Comparison of ENCODE assay signal across 17 cellular contexts in genomic region chr4:48766393-48766792, GRCh38. TPM values are rescaled to one million over a fixed set of nuclear protein-coding genes. Genes with fewer than 3 reads are reported as not detected.
A peak's percentile ranks its signal among the peaks of the same experiment; 100 is the strongest.
DNase-seq lines count a peak whose midpoint lies in the region; ATAC-seq and TF ChIP-seq lines count a peak whose summit lies in the region.
"Had no signal": no experiment of that assay in that cellular context is flagged by ENCODE, and none has a peak within 500 bp of the region (broad histone marks: within the 10 kb centered on the region; RNA-seq: fewer than 3 reads in every experiment).

No MANE protein-coding gene starts in this region.

- CTCF ChIA-PET in activated CD8-positive, alpha-beta T cell treated with anti-CD3 and anti-CD28 coated beads for 36 hours (lab: Charles Lee), result no interaction called here
- CTCF ChIA-PET in activated CD8-positive, alpha-beta T cell treated with anti-CD3 and anti-CD28 coated beads, Interleukin-2, amount 10 ng/mL, durations not matched to agents 7 days and 5 days (lab: Charles Lee), result no interaction called here

- H3K4me2 ChIP-seq in GM23338 (no peak overlapping the region), smooth muscle cell (no peak overlapping the region)
- H3K4me2 ChIP-seq: A549 had no signal

- H3K9me2 ChIP-seq in GM23338 (ENCODE audit: insufficient read depth), result no peaks in the 10 kb centered on the region

- WGBS in smooth muscle cell (ENCODE audit: low lambda C conversion rate), result 100% methylated on average over 1 of the region's 1 CpG

- peak; percentile 58 for ATAC-seq in activated CD8-positive, alpha-beta T cell treated with anti-CD3 and anti-CD28 coated beads for 36 hours
- ATAC-seq in activated CD8-positive, alpha-beta T cell treated with anti-CD3 and anti-CD28 coated beads, Interleukin-2, amount 10 ng/mL, durations not matched to agents 7 days and 5 days, result no peak
- peak; percentile 66 for ATAC-seq in GM21360 (IDR thresholded peaks at IDR 0.05; ENCODE audit: unreplicated experiment)
- peak; percentile 44 for ATAC-seq in HG03354 (IDR thresholded peaks at IDR 0.05; ENCODE audit: poor library complexity, severe bottlenecking, unreplicated experiment)
- ATAC-seq in stimulated activated effector memory CD8-positive, alpha-beta T cell treated with anti-CD3 and anti-CD28 coated beads, Interleukin-12 subunit alpha, Interleukin-12 subunit beta, amount 100 ng/mL, for 72 hours, result peak; percentile 74
- no peak for ATAC-seq in GM23338
- ATAC-seq: A549 had no signal

- no peak overlapping the region for H3K4me3 Mint-ChIP-seq in activated CD8-positive, alpha-beta T cell treated with anti-CD3 and anti-CD28 coated beads for 36 hours
- H3K4me3 Mint-ChIP-seq in activated CD8-positive, alpha-beta T cell treated with anti-CD3 and anti-CD28 coated beads, Interleukin-2, amount 10 ng/mL, durations not matched to agents 7 days and 5 days, result no peak overlapping the region
- no peak overlapping the region for H3K4me3 Mint-ChIP-seq in stimulated activated effector memory CD8-positive, alpha-beta T cell treated with anti-CD3 and anti-CD28 coated beads, Interleukin-12 subunit alpha, Interleukin-12 subunit beta, amount 100 ng/mL, for 72 hours
- no peak overlapping the region for H3K4me3 Mint-ChIP-seq in GM23338

- TF ChIP-seq CTCF in activated CD8-positive, alpha-beta T cell treated with anti-CD3 and anti-CD28 coated beads for 36 hours (IDR thresholded peaks at IDR 0.05), result no peak
- TF ChIP-seq CTCF in GM23338 (conservative IDR thresholded peaks at IDR 0.05; ENCODE audit: low read depth in 2 of 2), result no peak
- TF ChIP-seq CTCF in smooth muscle cell (IDR thresholded peaks at IDR 0.05; ENCODE audit: borderline replicate concordance, insufficient read depth, poor library complexity, severe bottlenecking), result no peak

- POLR2A ChIA-PET in activated CD8-positive, alpha-beta T cell treated with anti-CD3 and anti-CD28 coated beads for 36 hours (lab: Charles Lee), result interaction anchor here (1.1 kb wide), 1 partner anchor 9 kb away, joined by 3 read pairs; no protein-coding TSS in a partner anchor
- POLR2A ChIA-PET in activated CD8-positive, alpha-beta T cell treated with anti-CD3 and anti-CD28 coated beads, Interleukin-2, amount 10 ng/mL, durations not matched to agents 7 days and 5 days (lab: Charles Lee), result no interaction called here

- DNase-seq in activated CD8-positive, alpha-beta T cell treated with anti-CD3 and anti-CD28 coated beads for 36 hours, result peak; percentile 35
- DNase-seq in activated CD8-positive, alpha-beta T cell treated with anti-CD3 and anti-CD28 coated beads, Interleukin-2, amount 10 ng/mL, durations not matched to agents 7 days and 5 days, result no peak
- DNase-seq in stimulated activated effector memory CD8-positive, alpha-beta T cell treated with anti-CD3 and anti-CD28 coated beads, Interleukin-12 subunit alpha, Interleukin-12 subunit beta, amount 100 ng/mL, for 72 hours (ENCODE audit: low spot score in 2 of 2), result no peak
- DNase-seq in NCI-H1048 (lab: John Stamatoyannopoulos, UW) (no peak), GM23338 (ENCODE audit: low spot score) (no peak), smooth muscle cell (lab: John Stamatoyannopoulos, UW; ENCODE audit: unreplicated experiment) (no peak)
- DNase-seq: activated naive CD4-positive, alpha-beta T cell; caudate nucleus; DMS 273 treated with DMSO at 0.1 percent for 48 hours; islet precursor cell; MG63; midbrain; NCI-H2227 treated with DMSO at 0.1 percent for 48 hours; trophoblast cell had no signal

- H3K27ac ChIP-seq in GM23338 (ENCODE audit: low read depth) (no peak overlapping the region), smooth muscle cell (ENCODE audit: low read depth) (no peak overlapping the region)
- H3K27ac ChIP-seq: A549 had no signal

- peaks cover 100% of the 10 kb centered on the region for H3K79me2 ChIP-seq in GM23338 (replicated peaks; ENCODE audit: insufficient read depth)
- H3K79me2 ChIP-seq in smooth muscle cell (ENCODE audit: low read depth), result peaks cover 100% of the 10 kb centered on the region

- H3K4me1 ChIP-seq in GM23338 (ENCODE audit: insufficient read depth) (peaks cover 8% of the 10 kb centered on the region; the same call in 1 of the 2 replicates), smooth muscle cell (ENCODE audit: low read depth) (no peaks in the 10 kb centered on the region)
- H3K4me1 ChIP-seq: A549 had no signal

- no peak overlapping the region for H3K9ac ChIP-seq in smooth muscle cell (ENCODE audit: low read depth)

- peaks cover 13% of the 10 kb centered on the region for H3K36me3 Mint-ChIP-seq in activated CD8-positive, alpha-beta T cell treated with anti-CD3 and anti-CD28 coated beads for 36 hours (ENCODE audit: low read depth)
- peaks cover 40% of the 10 kb centered on the region for H3K36me3 Mint-ChIP-seq in activated CD8-positive, alpha-beta T cell treated with anti-CD3 and anti-CD28 coated beads, Interleukin-2, amount 10 ng/mL, durations not matched to agents 7 days and 5 days (ENCODE audit: low read depth)
- H3K36me3 Mint-ChIP-seq in stimulated activated effector memory CD8-positive, alpha-beta T cell treated with anti-CD3 and anti-CD28 coated beads, Interleukin-12 subunit alpha, Interleukin-12 subunit beta, amount 100 ng/mL, for 72 hours, result no peaks in the 10 kb centered on the region
- H3K36me3 Mint-ChIP-seq in GM23338 (ENCODE audit: low read depth), result peaks cover 3% of the 10 kb centered on the region; the same call in 1 of the 3 replicates

- H2AFZ ChIP-seq in GM23338 (no peak overlapping the region), smooth muscle cell (ENCODE audit: low read depth) (no peak overlapping the region)

- no peaks in the 10 kb centered on the region for H3K36me3 ChIP-seq in GM23338 (ENCODE audit: insufficient read depth)
- H3K36me3 ChIP-seq in smooth muscle cell (ENCODE audit: low read depth), result no peaks in the 10 kb centered on the region
- H3K36me3 ChIP-seq: MG63 had no signal

- no peaks in the 10 kb centered on the region for H3K9me3 ChIP-seq in smooth muscle cell (replicated peaks; ENCODE audit: low read depth)
- H3K9me3 ChIP-seq: A549, MG63 had no signal

- peaks cover 62% of the 10 kb centered on the region for H3K4me1 Mint-ChIP-seq in activated CD8-positive, alpha-beta T cell treated with anti-CD3 and anti-CD28 coated beads for 36 hours (ENCODE audit: low read depth)
- peaks cover 24% of the 10 kb centered on the region for H3K4me1 Mint-ChIP-seq in activated CD8-positive, alpha-beta T cell treated with anti-CD3 and anti-CD28 coated beads, Interleukin-2, amount 10 ng/mL, durations not matched to agents 7 days and 5 days (ENCODE audit: low read depth)
- peaks cover 66% of the 10 kb centered on the region for H3K4me1 Mint-ChIP-seq in stimulated activated effector memory CD8-positive, alpha-beta T cell treated with anti-CD3 and anti-CD28 coated beads, Interleukin-12 subunit alpha, Interleukin-12 subunit beta, amount 100 ng/mL, for 72 hours
- peaks cover 13% of the 10 kb centered on the region for H3K4me1 Mint-ChIP-seq in GM23338

- peaks cover 5% of the 10 kb centered on the region for H3K9me3 Mint-ChIP-seq in activated CD8-positive, alpha-beta T cell treated with anti-CD3 and anti-CD28 coated beads for 36 hours
- peaks cover 2% of the 10 kb centered on the region for H3K9me3 Mint-ChIP-seq in activated CD8-positive, alpha-beta T cell treated with anti-CD3 and anti-CD28 coated beads, Interleukin-2, amount 10 ng/mL, durations not matched to agents 7 days and 5 days (ENCODE audit: insufficient read depth)
- H3K9me3 Mint-ChIP-seq in stimulated activated effector memory CD8-positive, alpha-beta T cell treated with anti-CD3 and anti-CD28 coated beads, Interleukin-12 subunit alpha, Interleukin-12 subunit beta, amount 100 ng/mL, for 72 hours, result peaks cover 2% of the 10 kb centered on the region
- H3K9me3 Mint-ChIP-seq in GM23338, result no peaks in the 10 kb centered on the region; the same call in 2 of the 3 replicates

- no peaks in the 10 kb centered on the region for H3F3A ChIP-seq in GM23338 (replicated peaks; ENCODE audit: low read depth)
- H3F3A ChIP-seq in smooth muscle cell (ENCODE audit: low read depth), result no peaks in the 10 kb centered on the region

- H3K27me3 ChIP-seq in GM23338 (ENCODE audit: insufficient read depth), result no peaks in the 10 kb centered on the region
- no peaks in the 10 kb centered on the region for H3K27me3 ChIP-seq in smooth muscle cell (ENCODE audit: low read depth)
- H3K27me3 ChIP-seq: MG63 had no signal

- intact Hi-C loops in activated CD8-positive, alpha-beta T cell treated with anti-CD3 and anti-CD28 coated beads for 36 hours (cut with micrococcal nuclease), result no loop called here

- no peaks in the 10 kb centered on the region for H3K27me3 Mint-ChIP-seq in activated CD8-positive, alpha-beta T cell treated with anti-CD3 and anti-CD28 coated beads for 36 hours
- H3K27me3 Mint-ChIP-seq in activated CD8-positive, alpha-beta T cell treated with anti-CD3 and anti-CD28 coated beads, Interleukin-2, amount 10 ng/mL, durations not matched to agents 7 days and 5 days (ENCODE audit: low read depth), result no peaks in the 10 kb centered on the region
- H3K27me3 Mint-ChIP-seq in GM23338 (ENCODE audit: insufficient read depth, low read depth, poor library complexity), result peaks cover 5% of the 10 kb centered on the region

- no peak overlapping the region for H3K27ac Mint-ChIP-seq in activated CD8-positive, alpha-beta T cell treated with anti-CD3 and anti-CD28 coated beads for 36 hours
- no peak overlapping the region for H3K27ac Mint-ChIP-seq in activated CD8-positive, alpha-beta T cell treated with anti-CD3 and anti-CD28 coated beads, Interleukin-2, amount 10 ng/mL, durations not matched to agents 7 days and 5 days
- H3K27ac Mint-ChIP-seq in stimulated activated effector memory CD8-positive, alpha-beta T cell treated with anti-CD3 and anti-CD28 coated beads, Interleukin-12 subunit alpha, Interleukin-12 subunit beta, amount 100 ng/mL, for 72 hours, result no peak overlapping the region
- H3K27ac Mint-ChIP-seq in GM23338, result no peak overlapping the region

- H4K20me1 ChIP-seq in GM23338 (replicated peaks; ENCODE audit: insufficient read depth) (peaks cover 22% of the 10 kb centered on the region), smooth muscle cell (ENCODE audit: low read depth) (peaks cover 95% of the 10 kb centered on the region)

- H3K4me3 ChIP-seq in GM23338 (no peak overlapping the region), smooth muscle cell (no peak overlapping the region)
- H3K4me3 ChIP-seq: A549, MG63 had no signal

RNA-seq across cellular contexts. Expression of gene FRYL, which starts 13.7 kb away (rescaled TPM):
- 10 to 100 TPM; 66.6 to 73.2 TPM for total RNA-seq in activated CD8-positive, alpha-beta T cell treated with anti-CD3 and anti-CD28 coated beads for 36 hours
- total RNA-seq in activated CD8-positive, alpha-beta T cell treated with anti-CD3 and anti-CD28 coated beads, Interleukin-2, amount 10 ng/mL, durations not matched to agents 7 days and 5 days, result 100 to 1,000 TPM in 1 of 2 experiments, 10 to 100 TPM in 1; 98.5 to 107 TPM
- total RNA-seq in GM23338 (2014; rRNA removed; shearing (Covaris generic)), result 44.6 and 53.3 TPM in 2 replicates
- 24.7 and 30.7 TPM in 2 replicates for polyA plus RNA-seq in GM23338 (2016; fragmentation: Nextera tagmentation; extraction: Ambion mirVana)
- total RNA-seq in smooth muscle cell, result 56.6 and 57.0 TPM in 2 replicates
- 14.9 and 17.7 TPM in 2 replicates for polyA plus RNA-seq in smooth muscle cell

Comparison
In these comparisons a context has a peak if more than half of its experiments do, and no peak if none do; other contexts are left out.
1. ATAC-seq: peak in activated CD8-positive, alpha-beta T cell treated with anti-CD3 and anti-CD28 coated beads for 36 hours (single experiment), GM21360 (single experiment), HG03354 (single experiment) and stimulated activated effector memory CD8-positive, alpha-beta T cell treated with anti-CD3 and anti-CD28 coated beads, Interleukin-12 subunit alpha, Interleukin-12 subunit beta, amount 100 ng/mL, for 72 hours (single experiment); none in activated CD8-positive, alpha-beta T cell treated with anti-CD3 and anti-CD28 coated beads, Interleukin-2, amount 10 ng/mL, durations not matched to agents 7 days and 5 days (single experiment) and GM23338 (single experiment).